In the genomic region with DNA sequence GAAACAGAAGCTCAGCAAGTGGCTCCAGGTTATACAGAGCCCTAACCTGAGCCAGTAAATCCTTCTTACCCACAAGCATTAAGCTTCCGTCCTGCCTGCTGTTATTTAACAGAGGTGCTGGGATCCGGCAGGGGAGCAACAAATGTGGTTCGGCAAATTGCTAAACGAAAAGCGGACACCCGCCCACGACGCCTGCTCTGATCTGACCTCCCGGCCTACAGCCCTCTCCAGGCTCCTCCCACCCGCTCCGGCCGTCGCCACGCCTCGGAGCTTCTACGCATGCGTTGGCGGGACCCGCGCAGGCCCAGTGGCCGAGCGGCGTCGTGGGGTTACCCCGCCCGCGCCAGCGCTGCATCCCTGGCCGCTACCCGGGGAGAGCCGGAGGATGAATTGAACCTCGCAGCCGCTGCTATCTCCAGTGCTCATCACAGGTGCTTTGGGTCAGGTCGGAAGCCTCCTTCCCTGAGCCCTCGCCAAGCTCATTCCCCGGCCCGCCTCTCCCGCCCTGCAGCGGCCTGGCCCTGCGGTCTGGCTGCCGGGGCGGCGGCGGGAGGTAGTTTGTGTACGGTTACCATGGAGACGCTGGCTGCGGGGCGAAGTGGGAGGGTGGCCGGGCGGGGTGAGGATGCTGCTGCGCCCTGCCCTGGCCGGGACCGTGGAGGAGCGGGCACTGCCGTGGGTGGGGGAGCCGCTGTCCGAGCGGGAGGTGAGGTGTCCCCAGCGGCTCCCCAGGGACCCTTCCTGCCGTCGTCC, we compare ENCODE assay signal across 8 cellular contexts. TPM values are rescaled to one million over a fixed set of nuclear protein-coding genes. Genes with fewer than 3 reads are reported as not detected.
DNase-seq lines count a peak whose midpoint lies in the region; ATAC-seq, FAIRE-seq and TF ChIP-seq lines count a peak whose summit lies in the region.

A gene with protein sequence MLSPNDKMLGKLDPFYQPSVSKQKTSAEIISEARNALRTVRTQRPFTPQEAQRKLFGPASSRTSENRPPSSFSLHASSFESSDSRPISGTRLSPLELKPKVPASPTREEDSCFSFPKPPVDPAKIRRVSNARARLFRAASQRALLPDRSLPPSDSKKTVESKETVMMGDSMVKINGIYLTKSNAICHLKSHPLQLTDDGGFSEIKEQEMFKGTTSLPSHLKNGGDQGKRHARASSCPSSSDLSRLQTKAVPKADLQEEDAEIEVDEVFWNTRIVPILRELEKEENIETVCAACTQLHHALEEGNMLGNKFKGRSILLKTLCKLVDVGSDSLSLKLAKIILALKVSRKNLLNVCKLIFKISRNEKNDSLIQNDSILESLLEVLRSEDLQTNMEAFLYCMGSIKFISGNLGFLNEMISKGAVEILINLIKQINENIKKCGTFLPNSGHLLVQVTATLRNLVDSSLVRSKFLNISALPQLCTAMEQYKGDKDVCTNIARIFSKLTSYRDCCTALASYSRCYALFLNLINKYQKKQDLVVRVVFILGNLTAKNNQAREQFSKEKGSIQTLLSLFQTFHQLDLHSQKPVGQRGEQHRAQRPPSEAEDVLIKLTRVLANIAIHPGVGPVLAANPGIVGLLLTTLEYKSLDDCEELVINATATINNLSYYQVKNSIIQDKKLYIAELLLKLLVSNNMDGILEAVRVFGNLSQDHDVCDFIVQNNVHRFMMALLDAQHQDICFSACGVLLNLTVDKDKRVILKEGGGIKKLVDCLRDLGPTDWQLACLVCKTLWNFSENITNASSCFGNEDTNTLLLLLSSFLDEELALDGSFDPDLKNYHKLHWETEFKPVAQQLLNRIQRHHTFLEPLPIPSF (plus strand): TSS at position 307 of the 753 bp plus-strand sequence. CDS start 5,846 bp downstream, outside the sequence.

- no peaks in the 10 kb centered on the region for H3K9me3 Mint-ChIP-seq in activated naive CD8-positive, alpha-beta T cell treated with anti-CD3 and anti-CD28 coated beads, Interleukin-2, amount 10 ng/mL, durations not matched to agents 7 days and 5 days

- H3K4me3 ChIP-seq in GM06990 (replicated peaks; ENCODE audit: low read depth, low read length) (peak within 1 kb of the TSS; percentile 66), pancreas (peak within 1 kb of the TSS; percentile 61 to 90 (median 82)), thyroid gland (replicated peaks in 1 of 3) (peak within 1 kb of the TSS; percentile 21 to 83 (median 68))

- no peak for TF ChIP-seq CTCF in GM06990 (IDR thresholded peaks at IDR 0.05; ENCODE audit: insufficient read depth, low read length, poor library complexity, severe bottlenecking)
- TF ChIP-seq CTCF in pancreas (IDR thresholded peaks at IDR 0.05): no peak
- no peak for TF ChIP-seq CTCF in thyroid gland (IDR thresholded peaks at IDR 0.05)

- FAIRE-seq in pancreas (lab: Jason Lieb, UNC): no peak

- H3K36me3 Mint-ChIP-seq in activated naive CD8-positive, alpha-beta T cell treated with anti-CD3 and anti-CD28 coated beads, Interleukin-2, amount 10 ng/mL, durations not matched to agents 7 days and 5 days: no peaks in the 10 kb centered on the region

- peak within 1 kb of the TSS; percentile 89 for H3K4me3 Mint-ChIP-seq in activated naive CD8-positive, alpha-beta T cell treated with anti-CD3 and anti-CD28 coated beads, Interleukin-2, amount 10 ng/mL, durations not matched to agents 7 days and 5 days

- TF ChIP-seq POLR2A in thyroid gland (IDR thresholded peaks at IDR 0.05): peak in 1 of 2 donors; percentile 84

- H3K36me3 ChIP-seq in GM06990 (ENCODE audit: control insufficient read depth, insufficient read depth, low read length) (no peaks in the 10 kb centered on the region), pancreas (no peaks in the 10 kb centered on the region), thyroid gland (no peaks in the 10 kb centered on the region)

- H3K4me1 ChIP-seq in pancreas: peaks cover 0 to 9% (median 0%) of the 10 kb centered on the region in 3 donors
- peaks cover 0 to 10% of the 10 kb centered on the region in 2 donors for H3K4me1 ChIP-seq in thyroid gland

- peaks cover 7% of the 10 kb centered on the region for H3K27me3 Mint-ChIP-seq in activated naive CD8-positive, alpha-beta T cell treated with anti-CD3 and anti-CD28 coated beads, Interleukin-2, amount 10 ng/mL, durations not matched to agents 7 days and 5 days

- intact Hi-C loops in Right ventricle myocardium superior (cut with DNase I) (loop anchor here (5.0 kb wide), 1 partner anchor 224 kb away; no protein-coding TSS in a partner anchor), pancreas (cut with DNase I) (no loop called here), thyroid gland (cut with DNase I) (loop anchor here (10.0 kb wide), 1 partner anchor 227 kb away; no protein-coding TSS in a partner anchor)

- DNase-seq in GM06990 (ENCODE audit: extremely low read depth, insufficient read length) (peak; percentile 90), NCI-H1092 (lab: John Stamatoyannopoulos, UW) (peak; percentile 73), SKM-1 treated with dmso at 0.1 percent for 144 hours (lab: John Stamatoyannopoulos, UW; ENCODE audit: unreplicated experiment) (peak; percentile 89), Right ventricle myocardium superior (peak; percentile 97), pancreas (peak; percentile 89 to 99 (median 96)), thyroid gland (peak; percentile 88 to 90)
- peak; percentile 94 for DNase-seq in activated naive CD8-positive, alpha-beta T cell treated with anti-CD3 and anti-CD28 coated beads, Interleukin-2, amount 10 ng/mL, durations not matched to agents 7 days and 5 days

- peak within 1 kb of the TSS; percentile 42 to 63 (median 57) for H3K27ac ChIP-seq in pancreas
- H3K27ac ChIP-seq in thyroid gland: peak within 1 kb of the TSS; percentile 52 to 65 (median 60)

- peaks cover 20% of the 10 kb centered on the region for H3K4me1 Mint-ChIP-seq in activated naive CD8-positive, alpha-beta T cell treated with anti-CD3 and anti-CD28 coated beads, Interleukin-2, amount 10 ng/mL, durations not matched to agents 7 days and 5 days

- peak within 1 kb of the TSS; percentile 84 for H3K27ac Mint-ChIP-seq in activated naive CD8-positive, alpha-beta T cell treated with anti-CD3 and anti-CD28 coated beads, Interleukin-2, amount 10 ng/mL, durations not matched to agents 7 days and 5 days

- H3K27me3 ChIP-seq in GM06990 (replicated peaks; ENCODE audit: control insufficient read depth, insufficient read depth, low read length): no peaks in the 10 kb centered on the region; the same call in 1 of the 2 replicates
- H3K27me3 ChIP-seq in pancreas: no peaks in the 10 kb centered on the region
- no peaks in the 10 kb centered on the region for H3K27me3 ChIP-seq in thyroid gland

- POLR2A ChIA-PET in activated naive CD8-positive, alpha-beta T cell treated with anti-CD3 and anti-CD28 coated beads, Interleukin-2, amount 10 ng/mL, durations not matched to agents 7 days and 5 days (lab: Charles Lee): interaction anchor here (0.6 to 2.8 kb wide), 12 partner anchors 10 to 1117 kb away, joined by 3 to 10 read pairs (median 4); partner anchors contain the start of gene SESN1

- 0% methylated on average over 56 to 61 of the region's 61 CpGs for WGBS in pancreas, 2 donors
- WGBS in thyroid gland, 2 donors: 0% methylated on average over 27 to 34 of the region's 61 CpGs

- H3K9me3 ChIP-seq in pancreas: no peaks in the 10 kb centered on the region
- H3K9me3 ChIP-seq in thyroid gland: no peaks in the 10 kb centered on the region

- ATAC-seq in HG02610 (IDR thresholded peaks at IDR 0.05; ENCODE audit: unreplicated experiment) (peak; percentile 91), Right ventricle myocardium superior (ENCODE audit: poor library complexity) (peak; percentile 98), pancreas (peak; percentile 97 to 99 (median 99))
- peak; percentile 92 for ATAC-seq in activated naive CD8-positive, alpha-beta T cell treated with anti-CD3 and anti-CD28 coated beads, Interleukin-2, amount 10 ng/mL, durations not matched to agents 7 days and 5 days (ENCODE audit: low read depth)

RNA-seq across cellular contexts. Expression of the gene that starts here (rescaled TPM):
- 10 to 100 TPM; 12.2 to 15.3 TPM for total RNA-seq in activated naive CD8-positive, alpha-beta T cell treated with anti-CD3 and anti-CD28 coated beads, Interleukin-2, amount 10 ng/mL, durations not matched to agents 7 days and 5 days
- total RNA-seq in Right ventricle myocardium superior (9.5 TPM), pancreas (1 to 10 TPM; 2.3 to 4.1 (median 2.5) TPM), thyroid gland (1 to 10 TPM; 5.2 to 9.3 (median 6.9) TPM)
- 1 to 10 TPM; 1.4 to 2.5 TPM for polyA plus RNA-seq in pancreas

Comparison
In these comparisons a context has a peak if more than half of its experiments do, and no peak if none do; other contexts are left out.
1. Peak in every context shown above with its lines: DNase-seq, ATAC-seq, H3K4me3 ChIP-seq and H3K27ac ChIP-seq.
2. intact Hi-C loops: an anchor here in Right ventricle myocardium superior (5.0 kb wide) and thyroid gland (10.0 kb wide); none called in pancreas.